8 cellular contexts compared by ENCODE assay signal in the genomic region with DNA sequence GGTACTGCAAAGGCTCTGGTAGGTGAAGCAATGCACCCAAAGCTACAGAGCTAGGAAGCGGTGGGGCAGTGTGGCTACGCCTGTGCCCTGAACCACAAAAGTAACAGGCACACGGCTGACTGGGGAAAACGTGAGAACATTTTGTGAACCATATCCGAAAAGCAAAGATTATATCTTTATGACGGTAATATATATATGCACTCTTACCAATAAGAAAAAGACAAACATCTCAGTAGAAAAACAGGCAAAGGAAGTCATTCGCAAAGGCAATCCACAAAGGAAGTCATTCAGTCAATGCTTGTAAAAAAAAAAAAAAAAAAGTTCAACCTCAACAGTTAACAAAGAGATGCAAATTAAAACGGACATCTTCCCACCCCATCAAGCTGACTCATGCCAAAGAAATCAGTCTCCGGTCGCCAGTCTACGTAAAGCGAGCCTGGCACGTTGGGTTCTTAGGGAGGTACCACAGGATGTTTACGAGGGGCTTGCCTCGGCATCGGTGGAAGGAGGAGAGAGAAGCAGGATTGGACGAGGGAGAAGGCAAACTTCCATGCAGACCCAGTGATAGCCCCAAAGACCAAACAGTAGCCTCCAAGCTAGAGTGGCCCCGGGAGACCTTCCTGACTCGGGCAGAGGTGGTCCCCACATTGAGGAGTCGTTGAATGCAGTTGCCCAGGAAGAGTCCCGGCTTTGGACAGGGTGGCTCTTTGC. TPM values are rescaled to one million over a fixed set of nuclear protein-coding genes. Genes with fewer than 3 reads are reported as not detected.
DNase-seq lines count a peak whose midpoint lies in the region; ATAC-seq and TF ChIP-seq lines count a peak whose summit lies in the region.

No MANE protein-coding gene starts in this region.

- H3K27me3 ChIP-seq in BLaER1 (no peaks in the 10 kb centered on the region), HL-60 (ENCODE audit: insufficient read depth, poor library complexity, severe bottlenecking) (no peaks in the 10 kb centered on the region), osteoblast (ENCODE audit: insufficient read depth, low read length) (no peaks in the 10 kb centered on the region), WERI-Rb-1 (ENCODE audit: insufficient read depth, low read depth, severe bottlenecking) (no peaks in the 10 kb centered on the region)

- H2AFZ ChIP-seq in osteoblast (ENCODE audit: low read length) = peak overlapping the region; percentile 72

- H3K4me2 ChIP-seq in BLaER1 (peak overlapping the region; percentile 57), osteoblast (ENCODE audit: insufficient read depth, low read length) (peak overlapping the region; percentile 70)

- H3K36me3 ChIP-seq in BLaER1 (no peaks in the 10 kb centered on the region), osteoblast (ENCODE audit: insufficient read depth, low read length) (no peaks in the 10 kb centered on the region), WERI-Rb-1 (no peaks in the 10 kb centered on the region)

- peaks cover 46% of the 10 kb centered on the region for H3K4me1 ChIP-seq in BLaER1
- H3K4me1 ChIP-seq in osteoblast (ENCODE audit: insufficient read depth, low read length) = peaks cover 8% of the 10 kb centered on the region

- H4K20me1 ChIP-seq in BLaER1 (no peaks in the 10 kb centered on the region), osteoblast (ENCODE audit: insufficient read depth, low read length) (no peaks in the 10 kb centered on the region)

- TF ChIP-seq CTCF in HL-60 (IDR thresholded peaks at IDR 0.05; ENCODE audit: insufficient read depth, low read length) (no peak), osteoblast (IDR thresholded peaks at IDR 0.05; ENCODE audit: extremely low read depth, low read depth, low read length) (no peak), WERI-Rb-1 (IDR thresholded peaks at IDR 0.05; ENCODE audit: low read depth, low read length) (no peak)

- H3K4me3 ChIP-seq in BLaER1 (no peak overlapping the region), HL-60 (replicated peaks; ENCODE audit: insufficient read depth, low read length) (peak overlapping the region; percentile 18; the same call in 1 of the 2 replicates), osteoblast (ENCODE audit: insufficient read depth, low read length) (peak overlapping the region; percentile 50), WERI-Rb-1 (ENCODE audit: low read depth, low read length) (no peak overlapping the region)

- peak overlapping the region; percentile 53 for H3K27ac ChIP-seq in BLaER1
- H3K27ac ChIP-seq in HL-60 (replicated peaks) = peak overlapping the region; percentile 58
- peak overlapping the region; percentile 2 for H3K27ac ChIP-seq in osteoblast (ENCODE audit: low read depth, low read length)
- no peak overlapping the region for H3K27ac ChIP-seq in caudate nucleus (ENCODE audit: low read depth, low read length)
- no peak overlapping the region for H3K27ac ChIP-seq in WERI-Rb-1

- DNase-seq in HL-60 (ENCODE audit: low read depth in 1 of 2, low spot score in 1 of 2) (peak; percentile 55 to 78), osteoblast (ENCODE audit: insufficient read length, low spot score, missing footprints) (peak; percentile 94), caudate nucleus (lab: John Stamatoyannopoulos, UW) (no peak), WERI-Rb-1 (no peak)
- peak; percentile 67 for DNase-seq in activated CD4-positive, CD25-positive, alpha-beta regulatory T cell treated with anti-CD3 and anti-CD28 coated beads, Interleukin-2, amount 50 U/mL, for 72 hours
- DNase-seq in effector CD8-positive, alpha-beta T cell (lab: John Stamatoyannopoulos, UW) = peak; percentile 52

- H3K79me2 ChIP-seq in osteoblast (ENCODE audit: insufficient read depth, low read length) = no peaks in the 10 kb centered on the region

- H3K9me3 ChIP-seq in BLaER1 = peaks cover 14% of the 10 kb centered on the region; the same call in 1 of the 2 replicates
- H3K9me3 ChIP-seq in osteoblast (ENCODE audit: low read depth, low read length) = no peaks in the 10 kb centered on the region
- H3K9me3 ChIP-seq in WERI-Rb-1 (ENCODE audit: severe bottlenecking) = no peaks in the 10 kb centered on the region

- no peak for ATAC-seq in HG02623 (IDR thresholded peaks at IDR 0.05; ENCODE audit: unreplicated experiment)

- 0 out of 2 replicates have a peak overlapping the region, but pooled peaks have one; percentile 1 for H3K9ac ChIP-seq in BLaER1

RNA-seq across cellular contexts. Expression of gene PPP2R5C, which starts 39.4 kb away (rescaled TPM):
- 101 and 111 TPM in 2 replicates for total RNA-seq in osteoblast

Comparison
In these comparisons a context has a peak if more than half of its experiments do, and no peak if none do; other contexts are left out.
1. H3K27ac ChIP-seq: peak in BLaER1 (single experiment), HL-60 (single experiment) and osteoblast (single experiment); none in caudate nucleus (single experiment) and WERI-Rb-1 (single experiment).
2. H3K4me3 ChIP-seq: peak in HL-60 (single experiment) and osteoblast (single experiment); none in BLaER1 (single experiment) and WERI-Rb-1 (single experiment).
3. DNase-seq: peak in HL-60 (2 of 2), activated CD4-positive, CD25-positive, alpha-beta regulatory T cell treated with anti-CD3 and anti-CD28 coated beads, Interleukin-2, amount 50 U/mL, for 72 hours (single experiment), effector CD8-positive, alpha-beta T cell (single experiment) and osteoblast (single experiment); none in caudate nucleus (0 of 61) and WERI-Rb-1 (single experiment).